11 cellular contexts compared by ENCODE assay signal in the genomic region with DNA sequence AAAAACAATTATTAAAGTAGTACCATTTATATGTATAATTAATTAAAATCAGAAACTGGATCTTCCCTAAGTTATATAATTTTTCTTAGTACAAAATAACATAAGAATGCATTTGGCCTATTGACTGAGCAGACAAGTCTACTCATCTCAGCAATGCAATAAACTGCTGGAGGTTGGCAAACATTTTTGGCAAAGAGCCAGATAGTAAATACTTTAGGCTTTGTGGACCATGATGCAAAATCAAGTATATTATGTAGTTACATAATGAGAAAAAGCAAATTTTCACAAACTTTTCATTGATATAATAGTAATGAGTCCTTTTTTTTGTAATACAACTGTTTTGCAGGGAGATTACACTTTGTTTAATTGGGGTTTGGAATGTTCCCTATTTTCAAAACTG. TPM values are rescaled to one million over a fixed set of nuclear protein-coding genes. Genes with fewer than 3 reads are reported as not detected.
DNase-seq lines count a peak whose midpoint lies in the region; ATAC-seq, FAIRE-seq and TF ChIP-seq lines count a peak whose summit lies in the region.
"Had no signal": no experiment of that assay in that cellular context is flagged by ENCODE, and none has a peak within 500 bp of the region (broad histone marks: within the 10 kb centered on the region; RNA-seq: fewer than 3 reads in every experiment).

No MANE protein-coding gene starts in this region.

- H3K9ac ChIP-seq in kidney (ENCODE audit: low read length in 2 of 2) = no peak overlapping the region
- H3K9ac ChIP-seq: BLaER1 treated with 17β-estradiol and CSF1 and Interleukin-3, amounts not matched to agents 10 nM and 100 nM had no signal

- no peak overlapping the region for H3K27ac Mint-ChIP-seq in naive thymus-derived CD8-positive, alpha-beta T cell
- H3K27ac Mint-ChIP-seq: nephron had no signal

- H3K4me3 ChIP-seq in cardiac muscle cell = no peak overlapping the region
- H3K4me3 ChIP-seq in kidney (ENCODE audit: low read length in 2 of 2) = no peak overlapping the region
- H3K4me3 ChIP-seq: BLaER1 treated with 17β-estradiol and CSF1 and Interleukin-3, amounts not matched to agents 10 nM and 100 nM had no signal

- H3K27me3 Mint-ChIP-seq in naive thymus-derived CD8-positive, alpha-beta T cell = no peaks in the 10 kb centered on the region

- H3K4me3 Mint-ChIP-seq in naive thymus-derived CD8-positive, alpha-beta T cell = no peak overlapping the region
- H3K4me3 Mint-ChIP-seq: nephron had no signal

- no peaks in the 10 kb centered on the region for H3K9me3 ChIP-seq in cardiac muscle cell (ENCODE audit: low read depth)
- no peaks in the 10 kb centered on the region for H3K9me3 ChIP-seq in kidney (ENCODE audit: control insufficient read depth in 1 of 2, low read length in 2 of 2)
- H3K9me3 ChIP-seq: BLaER1 treated with 17β-estradiol and CSF1 and Interleukin-3, amounts not matched to agents 10 nM and 100 nM had no signal

- FAIRE-seq in urothelium cell line (lab: Jason Lieb, UNC) = no peak
- FAIRE-seq in kidney (lab: Jason Lieb, UNC) = no peak

- H3K36me3 ChIP-seq in cardiac muscle cell (peaks cover 44% of the 10 kb centered on the region), kidney (ENCODE audit: control insufficient read depth in 1 of 2, insufficient read depth in 2 of 2, low read length in 2 of 2) (peaks cover 0 to 13% of the 10 kb centered on the region in 2 donors)

- H3K4me1 Mint-ChIP-seq in naive thymus-derived CD8-positive, alpha-beta T cell = peaks cover 0 to 3% (median 0%) of the 10 kb centered on the region in 4 donors
- H3K4me1 Mint-ChIP-seq: nephron had no signal

- H3K4me1 ChIP-seq in cardiac muscle cell (ENCODE audit: low read depth) = no peaks in the 10 kb centered on the region
- no peaks in the 10 kb centered on the region for H3K4me1 ChIP-seq in kidney (ENCODE audit: control insufficient read depth in 1 of 2, insufficient read depth in 1 of 2, low read depth in 1 of 2, low read length in 2 of 2)
- H3K4me1 ChIP-seq: BLaER1 treated with 17β-estradiol and CSF1 and Interleukin-3, amounts not matched to agents 10 nM and 100 nM had no signal

- ATAC-seq in omental fat pad (ENCODE audit: low FRiP score) = no peak
- no peak for ATAC-seq in naive thymus-derived CD8-positive, alpha-beta T cell

- intact Hi-C loops in cardiac septum (cut with DNase I) = no loop called here
- intact Hi-C loops in kidney (cut with DNase I) = no loop called here

- H3K9me3 Mint-ChIP-seq in naive thymus-derived CD8-positive, alpha-beta T cell = no peaks in the 10 kb centered on the region
- H3K9me3 Mint-ChIP-seq: nephron had no signal

- TF ChIP-seq CTCF in cardiac muscle cell (IDR thresholded peaks at IDR 0.05; ENCODE audit: low read depth, low read length) = no peak
- no peak for TF ChIP-seq CTCF in omental fat pad (IDR thresholded peaks at IDR 0.05)
- TF ChIP-seq CTCF in kidney (IDR thresholded peaks at IDR 0.05; ENCODE audit: borderline replicate concordance, extremely low read depth, insufficient read depth) = no peak

- POLR2A ChIA-PET in naive thymus-derived CD8-positive, alpha-beta T cell (lab: Charles Lee) = no interaction called here

- H3K27ac ChIP-seq in cardiac muscle cell (no peak overlapping the region), kidney (ENCODE audit: low read depth in 2 of 2, low read length in 2 of 2) (no peak overlapping the region)
- H3K27ac ChIP-seq: BLaER1 treated with 17β-estradiol and CSF1 and Interleukin-3, amounts not matched to agents 10 nM and 100 nM had no signal

- no peak for TF ChIP-seq POLR2A in erythroblast (IDR thresholded peaks at IDR 0.05; ENCODE audit: low read length)

- H3K36me3 Mint-ChIP-seq in naive thymus-derived CD8-positive, alpha-beta T cell = peaks cover 6 to 71% (median 13%) of the 10 kb centered on the region in 3 donors

- DNase-seq in cardiac muscle cell (ENCODE audit: low read depth in 1 of 2, low spot score in 1 of 2) (peak; percentile 13 to 70), cardiac septum (ENCODE audit: low spot score) (no peak), NCI-H69 (lab: John Stamatoyannopoulos, UW) (peak; percentile 20), erythroblast (lab: John Stamatoyannopoulos, UW) (peak; percentile 4 to 23), urothelium cell line (ENCODE audit: low spot score) (peak; percentile 5), omental fat pad (ENCODE audit: low spot score) (no peak), kidney (no peak)
- DNase-seq in naive thymus-derived CD8-positive, alpha-beta T cell = no peak
- DNase-seq: NCI-H2171 treated with DMSO at 0.1 percent for 48 hours had no signal

- no peaks in the 10 kb centered on the region for H3K27me3 ChIP-seq in cardiac muscle cell
- H3K27me3 ChIP-seq: BLaER1 treated with 17β-estradiol and CSF1 and Interleukin-3, amounts not matched to agents 10 nM and 100 nM had no signal

RNA-seq across cellular contexts. Expression of a gene that starts 30.9 kb away (rescaled TPM):
- 33.0 and 44.4 TPM in 2 replicates for total RNA-seq in cardiac muscle cell
- 116 and 130 TPM in 2 replicates for polyA plus RNA-seq in cardiac muscle cell
- 84.1 TPM for total RNA-seq in cardiac septum
- 10 to 100 TPM; 28.2 to 69.7 (median 40.4) TPM for total RNA-seq in omental fat pad
- 10 to 100 TPM; 51.3 to 62.9 TPM for total RNA-seq in naive thymus-derived CD8-positive, alpha-beta T cell
- polyA plus RNA-seq in naive thymus-derived CD8-positive, alpha-beta T cell = 10 to 100 TPM; 54.2 to 76.9 (median 72.2) TPM
- total RNA-seq in kidney = 65.1 TPM
- polyA plus RNA-seq in kidney (ENCODE audit: insufficient read depth, low read depth, low replicate concordance) = 60.5 TPM

Comparison
In these comparisons a context has a peak if more than half of its experiments do, and no peak if none do; other contexts are left out.
1. DNase-seq: peak in cardiac muscle cell (2 of 2), NCI-H69 (single experiment), erythroblast (2 of 2) and urothelium cell line (single experiment); none in cardiac septum (single experiment), omental fat pad (single experiment), naive thymus-derived CD8-positive, alpha-beta T cell (0 of 10) and kidney (single experiment).